Comparison of ENCODE assay signal across 10 cellular contexts in genomic region chr2:109143214-109144187, GRCh38. TPM values are rescaled to one million over a fixed set of nuclear protein-coding genes. Genes with fewer than 3 reads are reported as not detected.
DNase-seq lines count a peak whose midpoint lies in the region; ATAC-seq and TF ChIP-seq lines count a peak whose summit lies in the region.
"Had no signal": no experiment of that assay in that cellular context is flagged by ENCODE, and none has a peak within 500 bp of the region (broad histone marks: within the 10 kb centered on the region; RNA-seq: fewer than 3 reads in every experiment).

No MANE protein-coding gene starts in this region.

- H3K4me3 ChIP-seq in BLaER1, result no peak overlapping the region
- H3K4me3 ChIP-seq in body of pancreas, result no peak overlapping the region
- H3K4me3 ChIP-seq: SK-N-MC, uterus had no signal

- no peak overlapping the region for H3K27ac Mint-ChIP-seq in activated naive CD4-positive, alpha-beta T cell treated with anti-CD3 and anti-CD28 coated beads for 36 hours

- H3K9me3 Mint-ChIP-seq in activated naive CD4-positive, alpha-beta T cell treated with anti-CD3 and anti-CD28 coated beads for 36 hours, result no peaks in the 10 kb centered on the region

- no peaks in the 10 kb centered on the region for H3K36me3 Mint-ChIP-seq in activated naive CD4-positive, alpha-beta T cell treated with anti-CD3 and anti-CD28 coated beads for 36 hours (ENCODE audit: low read depth)

- ATAC-seq in GM21526 (IDR thresholded peaks at IDR 0.05; ENCODE audit: low FRiP score, unreplicated experiment) (peak; percentile 92), body of pancreas (no peak), GM19397 (IDR thresholded peaks at IDR 0.05; ENCODE audit: unreplicated experiment) (no peak)

- H3K27me3 Mint-ChIP-seq in activated naive CD4-positive, alpha-beta T cell treated with anti-CD3 and anti-CD28 coated beads for 36 hours (ENCODE audit: low read depth), result peaks cover 8% of the 10 kb centered on the region

- CTCF ChIA-PET in activated naive CD4-positive, alpha-beta T cell treated with anti-CD3 and anti-CD28 coated beads for 36 hours (lab: Charles Lee), result interaction anchor here (0.7 to 1.1 kb wide), 2 partner anchors 11 to 15 kb away, joined by 3 read pairs; partner anchors contain the start of gene SH3RF3

- H3K27me3 ChIP-seq in BLaER1, result no peaks in the 10 kb centered on the region
- no peaks in the 10 kb centered on the region for H3K27me3 ChIP-seq in body of pancreas
- H3K27me3 ChIP-seq: uterus had no signal

- TF ChIP-seq POLR2A in body of pancreas (IDR thresholded peaks at IDR 0.05), result no peak

- H3K27ac ChIP-seq in BLaER1 (no peak overlapping the region), body of pancreas (no peak overlapping the region)
- H3K27ac ChIP-seq: SK-N-MC, uterus had no signal

- H3K4me3 Mint-ChIP-seq in activated naive CD4-positive, alpha-beta T cell treated with anti-CD3 and anti-CD28 coated beads for 36 hours, result no peak overlapping the region

- H4K20me1 ChIP-seq in BLaER1, result peaks cover 69% of the 10 kb centered on the region

- H3K4me1 Mint-ChIP-seq in activated naive CD4-positive, alpha-beta T cell treated with anti-CD3 and anti-CD28 coated beads for 36 hours (ENCODE audit: low read depth), result peaks cover 40% of the 10 kb centered on the region

- no peak for TF ChIP-seq CTCF in body of pancreas (IDR thresholded peaks at IDR 0.05)

- H3K4me1 ChIP-seq in BLaER1, result peaks cover 79% of the 10 kb centered on the region
- peaks cover 14% of the 10 kb centered on the region for H3K4me1 ChIP-seq in body of pancreas
- H3K4me1 ChIP-seq: uterus had no signal

- H3K9ac ChIP-seq in BLaER1, result no peak overlapping the region

- DNase-seq in Kasumi-1 (lab: John Stamatoyannopoulos, UW) (peak; percentile 37 to 43), mesenteric fat pad (ENCODE audit: low spot score) (no peak), medulla oblongata (ENCODE audit: extremely low spot score) (no peak), body of pancreas (no peak)
- peak; percentile 90 for DNase-seq in activated naive CD4-positive, alpha-beta T cell treated with anti-CD3 and anti-CD28 coated beads for 36 hours
- DNase-seq: uterus had no signal

- H3K36me3 ChIP-seq in BLaER1 (0 out of 2 replicates have a peak, but pooled peaks cover 10% of the 10 kb centered on the region), body of pancreas (replicated peaks in 1 of 2; ENCODE audit: insufficient read depth in 1 of 2, low read depth in 2 of 2) (no peaks in the 10 kb centered on the region)
- H3K36me3 ChIP-seq: uterus had no signal

- no peaks in the 10 kb centered on the region for H3K9me3 ChIP-seq in BLaER1
- no peaks in the 10 kb centered on the region for H3K9me3 ChIP-seq in body of pancreas
- H3K9me3 ChIP-seq: uterus had no signal

- H3K4me2 ChIP-seq in BLaER1, result peak overlapping the region; percentile 74

- WGBS in body of pancreas, 2 donors, result 78 to 81% methylated on average over 13 of the region's 13 CpGs

- intact Hi-C loops in activated naive CD4-positive, alpha-beta T cell treated with anti-CD3 and anti-CD28 coated beads for 36 hours (cut with micrococcal nuclease), result loop anchor here (1.0 kb wide), 2 partner anchors 14 to 71 kb away; partner anchors contain the start of gene SH3RF3
- intact Hi-C loops in body of pancreas (cut with DNase I), result no loop called here

RNA-seq across cellular contexts. Expression of gene SH3RF3, which starts 14.5 kb away (rescaled TPM):
- 1 to 10 TPM; 1.8 to 2.0 TPM for total RNA-seq in activated naive CD4-positive, alpha-beta T cell treated with anti-CD3 and anti-CD28 coated beads for 36 hours
- total RNA-seq in mesenteric fat pad (20.4 TPM), body of pancreas (1 to 10 TPM; 1.3 to 5.6 TPM)

Comparison
In these comparisons a context has a peak if more than half of its experiments do, and no peak if none do; other contexts are left out.
1. DNase-seq: peak in Kasumi-1 (2 of 2) and activated naive CD4-positive, alpha-beta T cell treated with anti-CD3 and anti-CD28 coated beads for 36 hours (single experiment); none in mesenteric fat pad (single experiment), medulla oblongata (single experiment) and body of pancreas (0 of 4).